In genomic region chr9:109469646-109470358, GRCh38 we compare ENCODE assay signal across 8 cellular contexts. TPM values are rescaled to one million over a fixed set of nuclear protein-coding genes. Genes with fewer than 3 reads are reported as not detected.
DNase-seq lines count a peak whose midpoint lies in the region; ATAC-seq and TF ChIP-seq lines count a peak whose summit lies in the region.

No MANE protein-coding gene starts in this region.

- H3K27ac ChIP-seq in IMR-90 (ENCODE audit: insufficient read depth, low read length): no peak overlapping the region
- no peak overlapping the region for H3K27ac ChIP-seq in OCI-LY7 (ENCODE audit: low read depth, low read length, poor library complexity, severe bottlenecking)
- peak overlapping the region in 1 of 2 donors; percentile 10 for H3K27ac ChIP-seq in tibial artery

- H3K9me3 ChIP-seq in IMR-90 (ENCODE audit: control insufficient read depth, insufficient read depth, low read length) (no peaks in the 10 kb centered on the region), OCI-LY7 (ENCODE audit: low read length) (no peaks in the 10 kb centered on the region), tibial artery (no peaks in the 10 kb centered on the region)

- no peaks in the 10 kb centered on the region; a peak in 1 of 4 replicates for H3K79me1 ChIP-seq in IMR-90 (ENCODE audit: low read depth in 1 of 2, low read length in 2 of 2)

- H2BK120ac ChIP-seq in IMR-90 (ENCODE audit: low read depth, low read length): no peak overlapping the region

- H4K91ac ChIP-seq in IMR-90 (ENCODE audit: insufficient read depth, low read depth, low read length): no peak overlapping the region

- no peak overlapping the region for H2BK20ac ChIP-seq in IMR-90 (ENCODE audit: low read depth, low read length)

- H3K27me3 Mint-ChIP-seq in activated T-cell treated with anti-CD3 and anti-CD28 coated beads, Interleukin-2, amount 50 U/mL, for 4 hours (ENCODE audit: low read depth): peaks cover 4% of the 10 kb centered on the region

- H2AK5ac ChIP-seq in IMR-90 (ENCODE audit: low read depth, low read length): no peak overlapping the region

- CTCF ChIA-PET in IMR-90 (lab: Yijun Ruan, JAX): interaction anchor here (0.6 to 1.8 kb wide), 13 partner anchors 9 to 557 kb away, joined by 3 to 12 read pairs (median 3); no protein-coding TSS in a partner anchor
- CTCF ChIA-PET in OCI-LY7 (lab: Charles Lee; ENCODE audit: unreplicated experiment): interaction anchor here (0.6 to 1.3 kb wide), 3 partner anchors 9 to 167 kb away, joined by 3 to 4 read pairs (median 3); no protein-coding TSS in a partner anchor

- no peaks in the 10 kb centered on the region for H3K79me2 ChIP-seq in OCI-LY7 (ENCODE audit: insufficient read depth, low read depth, low read length)

- TF ChIP-seq CTCF in IMR-90 (conservative IDR thresholded peaks at IDR 0.05; ENCODE audit: low read depth, low read length) (peak; percentile 91), OCI-LY7 (conservative IDR thresholded peaks at IDR 0.05; ENCODE audit: low read length) (peak; percentile 93), fibroblast of pulmonary artery (IDR thresholded peaks at IDR 0.05; ENCODE audit: low read length, missing control alignments) (peak; percentile 97), tibial artery (IDR thresholded peaks at IDR 0.05) (peak; percentile 73 to 89)

- H2AK9ac ChIP-seq in IMR-90 (replicated peaks; ENCODE audit: low read depth, low read length, poor library complexity): no peak overlapping the region

- H3K4me3 ChIP-seq in IMR-90 (ENCODE audit: insufficient read depth, low read depth, low read length) (no peak overlapping the region), OCI-LY7 (ENCODE audit: low read depth, low read length, poor library complexity, severe bottlenecking) (no peak overlapping the region), fibroblast of pulmonary artery (replicated peaks; ENCODE audit: low read depth, low read length) (no peak overlapping the region), tibial artery (no peak overlapping the region)

- no peak overlapping the region for H2AFZ ChIP-seq in IMR-90 (replicated peaks; ENCODE audit: low read length, poor library complexity)
- no peak overlapping the region for H2AFZ ChIP-seq in OCI-LY7 (ENCODE audit: low read length)

- H4K20me1 ChIP-seq in IMR-90 (ENCODE audit: insufficient read depth, low read length): no peaks in the 10 kb centered on the region
- H4K20me1 ChIP-seq in OCI-LY7 (ENCODE audit: insufficient read depth, low read length): no peaks in the 10 kb centered on the region

- in situ Hi-C loops in IMR-90 (cut with MboI; ENCODE audit: low sequenced_read_pairs): no loop called here

- H3K4me1 ChIP-seq in IMR-90 (ENCODE audit: control insufficient read depth, insufficient read depth, low read length): no peaks in the 10 kb centered on the region
- no peaks in the 10 kb centered on the region for H3K4me1 ChIP-seq in OCI-LY7 (ENCODE audit: insufficient read depth, low read length, poor library complexity, severe bottlenecking)
- H3K4me1 ChIP-seq in tibial artery: peaks cover 0 to 52% (median 22%) of the 10 kb centered on the region in 4 donors

- peak; percentile 94 for ATAC-seq in GM21576 (IDR thresholded peaks at IDR 0.05; ENCODE audit: unreplicated experiment)
- ATAC-seq in IMR-90 (ENCODE audit: low read depth): peak; percentile 100
- ATAC-seq in activated T-cell treated with anti-CD3 and anti-CD28 coated beads, Interleukin-2, amount 50 U/mL, for 4 hours: peak; percentile 89 to 92

- no peaks in the 10 kb centered on the region for H3K9me3 Mint-ChIP-seq in activated T-cell treated with anti-CD3 and anti-CD28 coated beads, Interleukin-2, amount 50 U/mL, for 4 hours

- H3K4me3 Mint-ChIP-seq in activated T-cell treated with anti-CD3 and anti-CD28 coated beads, Interleukin-2, amount 50 U/mL, for 4 hours: no peak overlapping the region

- intact Hi-C loops in IMR-90 (cut with micrococcal nuclease): loop anchor here (2.0 kb wide), 1 partner anchor 31 kb away; no protein-coding TSS in a partner anchor
- intact Hi-C loops in OCI-LY7 (cut with micrococcal nuclease; ENCODE audit: unreplicated experiment): loop anchor here (1.0 to 5.0 kb wide), 2 partner anchors 30 to 228 kb away; no protein-coding TSS in a partner anchor
- intact Hi-C loops in tibial artery (cut with DNase I; ENCODE audit: low total_unique reads): no loop called here

- no peak overlapping the region for H2BK5ac ChIP-seq in IMR-90 (ENCODE audit: low read depth, low read length, poor library complexity, severe bottlenecking)

- H3K9ac ChIP-seq in IMR-90 (ENCODE audit: low read depth, low read length): no peak overlapping the region

- dilution Hi-C loops in IMR-90 (cut with HindIII; ENCODE audit: low sequenced_read_pairs, unreplicated experiment): no loop called here

- H2BK15ac ChIP-seq in IMR-90 (ENCODE audit: low read depth, low read length): no peak overlapping the region

- peak; percentile 87 for TF ChIP-seq RAD21 in IMR-90 (IDR thresholded peaks at IDR 0.05; ENCODE audit: low read length)

- no peaks in the 10 kb centered on the region for H3K36me3 ChIP-seq in IMR-90 (ENCODE audit: control insufficient read depth, insufficient read depth, low read length)
- H3K36me3 ChIP-seq in OCI-LY7 (ENCODE audit: insufficient read depth, low read length): no peaks in the 10 kb centered on the region
- no peaks in the 10 kb centered on the region for H3K36me3 ChIP-seq in tibial artery

- H4K5ac ChIP-seq in IMR-90 (ENCODE audit: low read depth, low read length): no peak overlapping the region

- H4K8ac ChIP-seq in IMR-90 (ENCODE audit: low read depth in 2 of 2, low read length in 2 of 2): no peak overlapping the region

- H3K27me3 ChIP-seq in IMR-90 (ENCODE audit: control insufficient read depth, insufficient read depth, low read length) (peaks cover 2% of the 10 kb centered on the region), tibial artery (no peaks in the 10 kb centered on the region)

- no peak overlapping the region for H3K18ac ChIP-seq in IMR-90 (ENCODE audit: low read depth, low read length)

- no peak overlapping the region for H3K23ac ChIP-seq in IMR-90 (ENCODE audit: low read depth, low read length)

- DNase-seq in EH (ENCODE audit: low read depth): peak; percentile 80
- DNase-seq in IMR-90: peak; percentile 80
- DNase-seq in OCI-LY7 (ENCODE audit: low spot score): peak; percentile 67
- DNase-seq in activated T-cell treated with anti-CD3 and anti-CD28 coated beads, Interleukin-2, amount 50 U/mL, for 4 hours: peak; percentile 29
- DNase-seq in fibroblast of pulmonary artery (ENCODE audit: low read depth): peak; percentile 89
- DNase-seq in nucleus accumbens (lab: John Stamatoyannopoulos, UW): peak in 53 of 56 donors; percentile 3 to 89 (median 49)
- DNase-seq in tibial artery: peak; percentile 70 to 82

- H3K56ac ChIP-seq in IMR-90 (ENCODE audit: extremely low read depth, insufficient read depth, low read length): no peak overlapping the region

- H3K9me2 ChIP-seq in OCI-LY7 (ENCODE audit: insufficient read depth, low read length): no peaks in the 10 kb centered on the region

- no peaks in the 10 kb centered on the region for H3K9me1 ChIP-seq in IMR-90 (ENCODE audit: insufficient read depth, low read length)

- no peak overlapping the region for H3K4ac ChIP-seq in IMR-90 (ENCODE audit: low read depth, low read length)

- H3K4me1 Mint-ChIP-seq in activated T-cell treated with anti-CD3 and anti-CD28 coated beads, Interleukin-2, amount 50 U/mL, for 4 hours (ENCODE audit: low read depth): no peaks in the 10 kb centered on the region

- H3K4me2 ChIP-seq in IMR-90 (ENCODE audit: low read depth, low read length) (no peak overlapping the region), OCI-LY7 (ENCODE audit: low read length) (no peak overlapping the region)

- BruUV-seq in IMR-90 (replicated peaks; lab: Mats Ljungman, UMichigan) (no TSS peak), OCI-LY7 (replicated peaks; lab: Mats Ljungman, UMichigan) (no TSS peak)

- H3K14ac ChIP-seq in IMR-90 (replicated peaks; ENCODE audit: low read depth, low read length): no peak overlapping the region

- no peak for TF ChIP-seq POLR2A in IMR-90 (IDR thresholded peaks at IDR 0.05; ENCODE audit: low read depth, low read length)

- WGBS in IMR-90 (ENCODE audit: extremely low coverage in 2 of 2, insufficient read length in 1 of 2), 2 experiments: 45% methylated on average over 4 of the region's 13 CpGs; no CpG with 5 or more reads in 1 of the 2 experiments

- POLR2A ChIA-PET in IMR-90 (lab: Charles Lee; ENCODE audit: unreplicated experiment) (no interaction called here), OCI-LY7 (lab: Charles Lee) (interaction anchor here (0.7 kb wide), 2 partner anchors 16 to 695 kb away, joined by 3 to 4 read pairs; no protein-coding TSS in a partner anchor)

- H3K36me3 Mint-ChIP-seq in activated T-cell treated with anti-CD3 and anti-CD28 coated beads, Interleukin-2, amount 50 U/mL, for 4 hours (ENCODE audit: insufficient read depth): no peaks in the 10 kb centered on the region

TF ChIP-seq in IMR-90, 13 proteins besides CTCF, POLR2A, EP300 and RAD21:
- TF ChIP-seq SMC3 (IDR thresholded peaks at IDR 0.05; ENCODE audit: low read depth, low read length) (peak; percentile 71), RFX5 (IDR thresholded peaks at IDR 0.05; ENCODE audit: low read depth, low read length) (no peak)

RNA-seq across cellular contexts. Expression of gene PTPN3, which starts 28.3 kb away (rescaled TPM):
- total RNA-seq in IMR-90 (2012; rRNA removed) (0.72 and 0.83 TPM in 2 replicates), OCI-LY7 (2022) (not detected in 2 replicates)
- 0.79 and 0.89 TPM in 2 replicates for polyA plus RNA-seq in IMR-90 (2012; rRNA removed)
- 0.27 and 0.34 TPM in 2 replicates for polyA plus RNA-seq in IMR-90 (2012; cell fraction: cytosol; rRNA removed)
- 0.85 and 1.8 TPM in 2 replicates for polyA plus RNA-seq in IMR-90 (2012; cell fraction: nucleus; rRNA removed; ENCODE audit: low replicate concordance)
- 0.03 TPM in 1 of 2 replicates, not detected in the other for total RNA-seq in OCI-LY7 (2014; rRNA removed; shearing (Covaris generic))
- under 1 TPM; 0.03 to 0.18 (median 0.08) TPM for total RNA-seq in activated T-cell treated with anti-CD3 and anti-CD28 coated beads, Interleukin-2, amount 50 U/mL, for 4 hours

Comparison
In these comparisons a context has a peak if more than half of its experiments do, and no peak if none do; other contexts are left out.
1. DNase-seq: peak in every context shown above with its lines; median percentile 89 in fibroblast of pulmonary artery; 80 in EH; 80 in IMR-90; 76 in tibial artery; 67 in OCI-LY7; 49 in nucleus accumbens; 29 in activated T-cell treated with anti-CD3 and anti-CD28 coated beads, Interleukin-2, amount 50 U/mL, for 4 hours.